ENCODE assay signal across 1 cellular context in the genomic region with DNA sequence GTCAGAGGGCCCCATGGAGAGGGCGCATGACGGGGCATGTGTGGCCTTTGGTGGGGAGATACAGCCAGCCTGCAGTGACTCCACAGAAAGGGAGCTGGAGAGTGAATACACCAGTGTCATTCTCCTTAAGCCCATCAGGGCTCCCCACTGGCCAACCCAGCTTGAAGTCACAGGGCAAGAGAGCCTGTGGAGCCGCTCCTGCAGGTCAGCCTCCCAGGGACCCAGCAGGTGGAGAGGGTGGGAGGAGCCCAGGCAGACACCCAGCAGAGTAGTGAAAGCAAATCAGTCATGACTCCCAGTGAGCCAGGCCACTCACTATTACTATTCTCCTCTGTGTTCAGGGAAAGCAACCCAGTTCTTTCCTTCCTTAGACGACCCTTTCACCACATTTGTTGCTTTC.
TF ChIP-seq lines count a peak whose summit lies in the region.

No MANE protein-coding gene starts in this region.

TF ChIP-seq in SK-N-SH, 30 proteins besides CTCF, POLR2A, EP300 and RAD21 (continued from another document):
- TF ChIP-seq, protein P1, sequence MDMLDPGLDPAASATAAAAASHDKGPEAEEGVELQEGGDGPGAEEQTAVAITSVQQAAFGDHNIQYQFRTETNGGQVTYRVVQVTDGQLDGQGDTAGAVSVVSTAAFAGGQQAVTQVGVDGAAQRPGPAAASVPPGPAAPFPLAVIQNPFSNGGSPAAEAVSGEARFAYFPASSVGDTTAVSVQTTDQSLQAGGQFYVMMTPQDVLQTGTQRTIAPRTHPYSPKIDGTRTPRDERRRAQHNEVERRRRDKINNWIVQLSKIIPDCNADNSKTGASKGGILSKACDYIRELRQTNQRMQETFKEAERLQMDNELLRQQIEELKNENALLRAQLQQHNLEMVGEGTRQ (IDR thresholded peaks at IDR 0.05; ENCODE audit: borderline replicate concordance, low read depth, low read length): no peak
- TF ChIP-seq SMC3 (IDR thresholded peaks at IDR 0.05; ENCODE audit: low read depth, low read length) (no peak), NRF1 (IDR thresholded peaks at IDR 0.05; ENCODE audit: low read depth, low read length) (no peak), FOSL2 (IDR thresholded peaks at IDR 0.05; ENCODE audit: borderline replicate concordance, low read depth) (no peak)
- TF ChIP-seq, protein P2, sequence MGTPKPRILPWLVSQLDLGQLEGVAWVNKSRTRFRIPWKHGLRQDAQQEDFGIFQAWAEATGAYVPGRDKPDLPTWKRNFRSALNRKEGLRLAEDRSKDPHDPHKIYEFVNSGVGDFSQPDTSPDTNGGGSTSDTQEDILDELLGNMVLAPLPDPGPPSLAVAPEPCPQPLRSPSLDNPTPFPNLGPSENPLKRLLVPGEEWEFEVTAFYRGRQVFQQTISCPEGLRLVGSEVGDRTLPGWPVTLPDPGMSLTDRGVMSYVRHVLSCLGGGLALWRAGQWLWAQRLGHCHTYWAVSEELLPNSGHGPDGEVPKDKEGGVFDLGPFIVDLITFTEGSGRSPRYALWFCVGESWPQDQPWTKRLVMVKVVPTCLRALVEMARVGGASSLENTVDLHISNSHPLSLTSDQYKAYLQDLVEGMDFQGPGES (IDR thresholded peaks at IDR 0.05; ENCODE audit: low read depth, low read length): no peak
- TF ChIP-seq, protein P3, sequence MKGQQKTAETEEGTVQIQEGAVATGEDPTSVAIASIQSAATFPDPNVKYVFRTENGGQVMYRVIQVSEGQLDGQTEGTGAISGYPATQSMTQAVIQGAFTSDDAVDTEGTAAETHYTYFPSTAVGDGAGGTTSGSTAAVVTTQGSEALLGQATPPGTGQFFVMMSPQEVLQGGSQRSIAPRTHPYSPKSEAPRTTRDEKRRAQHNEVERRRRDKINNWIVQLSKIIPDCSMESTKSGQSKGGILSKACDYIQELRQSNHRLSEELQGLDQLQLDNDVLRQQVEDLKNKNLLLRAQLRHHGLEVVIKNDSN (IDR thresholded peaks at IDR 0.05; ENCODE audit: borderline replicate concordance, low read depth): no peak
- TF ChIP-seq, protein P4, sequence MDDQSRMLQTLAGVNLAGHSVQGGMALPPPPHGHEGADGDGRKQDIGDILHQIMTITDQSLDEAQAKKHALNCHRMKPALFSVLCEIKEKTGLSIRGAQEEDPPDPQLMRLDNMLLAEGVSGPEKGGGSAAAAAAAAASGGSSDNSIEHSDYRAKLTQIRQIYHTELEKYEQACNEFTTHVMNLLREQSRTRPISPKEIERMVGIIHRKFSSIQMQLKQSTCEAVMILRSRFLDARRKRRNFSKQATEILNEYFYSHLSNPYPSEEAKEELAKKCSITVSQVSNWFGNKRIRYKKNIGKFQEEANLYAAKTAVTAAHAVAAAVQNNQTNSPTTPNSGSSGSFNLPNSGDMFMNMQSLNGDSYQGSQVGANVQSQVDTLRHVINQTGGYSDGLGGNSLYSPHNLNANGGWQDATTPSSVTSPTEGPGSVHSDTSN (IDR thresholded peaks at IDR 0.05): no peak
